Comparison of ENCODE assay signal across 8 cellular contexts in the genomic region with DNA sequence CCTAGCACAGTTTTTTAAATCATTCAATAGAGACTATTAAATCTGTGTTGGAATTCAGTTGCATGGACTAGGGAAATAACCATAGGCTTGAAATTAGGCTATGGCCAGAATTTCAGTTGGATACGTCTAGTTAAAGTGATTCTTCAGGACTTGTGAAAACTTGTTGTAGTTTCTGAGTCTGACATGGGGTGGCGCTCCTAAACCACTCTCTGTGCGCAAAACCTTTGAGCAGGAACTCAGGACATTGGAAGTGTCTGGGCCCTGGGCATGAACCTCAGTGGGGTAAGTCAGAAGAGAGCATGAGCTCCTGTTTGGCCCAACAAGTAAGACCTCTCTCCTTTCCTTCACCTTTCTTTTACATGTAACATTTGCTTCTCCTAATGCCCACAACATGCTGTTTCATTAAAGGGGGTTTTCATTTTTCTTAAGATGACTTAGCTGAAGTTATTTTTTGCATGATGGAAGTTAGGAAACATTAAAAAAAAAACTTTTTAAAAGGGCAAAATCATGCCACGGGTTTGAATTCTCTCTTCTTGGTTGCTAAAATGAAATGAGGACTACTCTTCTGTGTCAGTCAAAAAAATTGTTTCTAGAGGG. TPM values are rescaled to one million over a fixed set of nuclear protein-coding genes. Genes with fewer than 3 reads are reported as not detected.
DNase-seq lines count a peak whose midpoint lies in the region; ATAC-seq and TF ChIP-seq lines count a peak whose summit lies in the region.

No MANE protein-coding gene starts in this region.

- H3K4me1 Mint-ChIP-seq in brain, result peaks cover 4% of the 10 kb centered on the region
- no peaks in the 10 kb centered on the region for H3K4me1 Mint-ChIP-seq in CD4-positive, alpha-beta T cell (ENCODE audit: low read depth)

- no peak for TF ChIP-seq EP300 in suprapubic skin (IDR thresholded peaks at IDR 0.05)

- H3K36me3 Mint-ChIP-seq in brain, result no peaks in the 10 kb centered on the region
- no peaks in the 10 kb centered on the region for H3K36me3 Mint-ChIP-seq in CD4-positive, alpha-beta T cell (ENCODE audit: low read depth)

- POLR2A ChIA-PET in CD4-positive, alpha-beta T cell (lab: Charles Lee), result no interaction called here

- CTCF ChIA-PET in CD4-positive, alpha-beta T cell (lab: Charles Lee), result no interaction called here

- no peak overlapping the region for H3K4me3 Mint-ChIP-seq in brain
- H3K4me3 Mint-ChIP-seq in CD4-positive, alpha-beta T cell, result no peak overlapping the region

- peaks cover 7% of the 10 kb centered on the region for H3K27me3 ChIP-seq in suprapubic skin
- H3K27me3 ChIP-seq in CD4-positive, alpha-beta T cell (ENCODE audit: control insufficient read depth, insufficient read depth, low read length), result peaks cover 18% of the 10 kb centered on the region

- no peak overlapping the region for H3K27ac Mint-ChIP-seq in brain
- H3K27ac Mint-ChIP-seq in CD4-positive, alpha-beta T cell, result no peak overlapping the region

- H3K27me3 Mint-ChIP-seq in brain, result peaks cover 18% of the 10 kb centered on the region
- peaks cover 56% of the 10 kb centered on the region for H3K27me3 Mint-ChIP-seq in CD4-positive, alpha-beta T cell

- WGBS in suprapubic skin, result 25% methylated on average over 4 of the region's 4 CpGs

- no peak overlapping the region for H3K4me3 ChIP-seq in HFF-Myc (replicated peaks; ENCODE audit: low read depth, low read length)
- H3K4me3 ChIP-seq in suprapubic skin, result no peak overlapping the region

- intact Hi-C loops in CD4-positive, alpha-beta T cell (cut with DNase I, micrococcal nuclease), result no loop called here

- peaks cover under 1 to 2% (median 2%) of the 10 kb centered on the region in 5 experiments for H3K9me3 Mint-ChIP-seq in brain
- H3K9me3 Mint-ChIP-seq in CD4-positive, alpha-beta T cell, result peaks cover under 1% of the 10 kb centered on the region

- ATAC-seq in CD4-positive, alpha-beta T cell (ENCODE audit: poor library complexity), result no peak
- ATAC-seq in GM21526 (IDR thresholded peaks at IDR 0.05; ENCODE audit: low FRiP score, unreplicated experiment), result no peak

- no peak overlapping the region for H3K27ac ChIP-seq in suprapubic skin
- H3K27ac ChIP-seq in CD4-positive, alpha-beta T cell (ENCODE audit: low read depth, low read length), result no peak overlapping the region

- DNase-seq in DMS 273 treated with DMSO at 0.1 percent for 48 hours (lab: John Stamatoyannopoulos, UW), result peak; percentile 68
- peak; percentile 48 for DNase-seq in HFF-Myc (ENCODE audit: extremely low read depth, low read depth)
- DNase-seq in NCI-H82 treated with DMSO at 0.1 percent for 48 hours (lab: John Stamatoyannopoulos, UW; ENCODE audit: unreplicated experiment), result peak; percentile 46
- DNase-seq in islet precursor cell, result peak; percentile 84
- no peak for DNase-seq in suprapubic skin (ENCODE audit: low spot score in 2 of 2)
- no peak for DNase-seq in CD4-positive, alpha-beta T cell

- TF ChIP-seq POLR2A in suprapubic skin (IDR thresholded peaks at IDR 0.05), result no peak

- no peaks in the 10 kb centered on the region for H3K9me3 ChIP-seq in suprapubic skin
- no peaks in the 10 kb centered on the region for H3K9me3 ChIP-seq in CD4-positive, alpha-beta T cell (ENCODE audit: control insufficient read depth, low read length)

- H3K4me1 ChIP-seq in suprapubic skin, result no peaks in the 10 kb centered on the region

- no peaks in the 10 kb centered on the region for H3K36me3 ChIP-seq in suprapubic skin

- TF ChIP-seq CTCF in HFF-Myc (IDR thresholded peaks at IDR 0.05; ENCODE audit: low read depth, low read length, missing control alignments) (peak; percentile 72), brain (conservative IDR thresholded peaks at IDR 0.05) (peak; percentile 88 to 90), suprapubic skin (IDR thresholded peaks at IDR 0.05) (peak; percentile 16 to 47)
- TF ChIP-seq CTCF in CD4-positive, alpha-beta T cell (IDR thresholded peaks at IDR 0.05), result no peak

RNA-seq across cellular contexts. Expression of a gene that starts 17.1 kb away (rescaled TPM):
- polyA plus RNA-seq in brain (ENCODE audit: insufficient read depth, low read depth, low replicate concordance), result not detected
- not detected for total RNA-seq in suprapubic skin
- total RNA-seq in CD4-positive, alpha-beta T cell, result not detected

Comparison
In these comparisons a context has a peak if more than half of its experiments do, and no peak if none do; other contexts are left out.
1. DNase-seq: peak in DMS 273 treated with DMSO at 0.1 percent for 48 hours (single experiment), HFF-Myc (single experiment), NCI-H82 treated with DMSO at 0.1 percent for 48 hours (single experiment) and islet precursor cell (single experiment); none in suprapubic skin (0 of 2) and CD4-positive, alpha-beta T cell (0 of 10).